In genomic region chr17:6940186-6940649, GRCh38 we compare ENCODE assay signal across 10 cellular contexts. TPM values are rescaled to one million over a fixed set of nuclear protein-coding genes. Genes with fewer than 3 reads are reported as not detected.
DNase-seq lines count a peak whose midpoint lies in the region; ATAC-seq and TF ChIP-seq lines count a peak whose summit lies in the region.
"Had no signal": no experiment of that assay in that cellular context is flagged by ENCODE, and none has a peak within 500 bp of the region (broad histone marks: within the 10 kb centered on the region; RNA-seq: fewer than 3 reads in every experiment).

No MANE protein-coding gene starts in this region.

- no peaks in the 10 kb centered on the region for H3K9me3 ChIP-seq in colonic mucosa

- peak overlapping the region; percentile 1 for H3K4me3 ChIP-seq in colonic mucosa

- TF ChIP-seq CTCF in colonic mucosa (IDR thresholded peaks at IDR 0.05): no peak

- H3K9ac ChIP-seq in colonic mucosa (ENCODE audit: low read depth in 2 of 2, low read length in 2 of 2): peak overlapping the region in 1 of 2 donors; percentile 12

- H3K4me1 ChIP-seq in colonic mucosa: no peaks in the 10 kb centered on the region

- H3K36me3 ChIP-seq in colonic mucosa: no peaks in the 10 kb centered on the region

- H3K27ac ChIP-seq in colonic mucosa: no peak overlapping the region
- H3K27ac ChIP-seq: VCaP had no signal

- no peaks in the 10 kb centered on the region for H3K27me3 ChIP-seq in colonic mucosa

- no peak for ATAC-seq in HG02884 (IDR thresholded peaks at IDR 0.05; ENCODE audit: unreplicated experiment)
- no peak for ATAC-seq in GM18511 (IDR thresholded peaks at IDR 0.05; ENCODE audit: unreplicated experiment)

- intact Hi-C loops in colonic mucosa (cut with DNase I): no loop called here

- peak; percentile 77 for DNase-seq in DMS79 treated with DMSO at 0.1 percent for 48 hours (lab: John Stamatoyannopoulos, UW)
- peak; percentile 64 for DNase-seq in NCI-H748 treated with DMSO at 0.1 percent for 48 hours (lab: John Stamatoyannopoulos, UW)
- DNase-seq in colonic mucosa: no peak
- peak; percentile 19 for DNase-seq in putamen (ENCODE audit: low spot score)
- no peak for DNase-seq in NCI-H2081 treated with DMSO at 0.1 percent for 48 hours (lab: John Stamatoyannopoulos, UW)
- DNase-seq in NCI-H510A treated with DMSO at 0.1 percent for 48 hours (lab: John Stamatoyannopoulos, UW): no peak

RNA-seq across cellular contexts. Expression of gene ALOX12, which starts 55.6 kb away (rescaled TPM):
- 1 to 10 TPM in 1 of 2 donors, not detected in 1; 2.0 TPM for total RNA-seq in colonic mucosa
- total RNA-seq: progenitor cell of endocrine pancreas had no signal

Comparison
In these comparisons a context has a peak if more than half of its experiments do, and no peak if none do; other contexts are left out.
1. DNase-seq: peak in DMS79 treated with DMSO at 0.1 percent for 48 hours (single experiment), NCI-H748 treated with DMSO at 0.1 percent for 48 hours (single experiment) and putamen (single experiment); none in colonic mucosa (single experiment), NCI-H2081 treated with DMSO at 0.1 percent for 48 hours (single experiment) and NCI-H510A treated with DMSO at 0.1 percent for 48 hours (single experiment).